Comparison of ENCODE assay signal across 1 cellular context in the genomic region with DNA sequence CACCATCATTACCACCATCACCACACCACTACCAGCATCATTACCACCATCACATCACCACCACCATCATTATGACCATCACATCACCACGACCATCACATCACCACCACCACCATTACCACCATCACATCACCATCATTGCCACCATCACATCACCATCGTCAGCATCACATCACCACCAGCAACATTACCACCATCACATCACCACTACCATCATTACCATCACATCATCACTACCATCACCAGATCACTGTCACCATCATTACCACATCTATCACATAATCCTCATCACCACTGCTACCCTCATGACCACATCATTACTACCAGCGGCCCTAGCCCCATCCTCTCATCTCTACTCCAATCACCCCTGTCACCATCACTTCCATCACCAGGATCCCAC.
TF ChIP-seq lines count a peak whose summit lies in the region.

No MANE protein-coding gene starts in this region.

TF ChIP-seq in HEK293, 187 proteins besides CTCF, POLR2A, EP300 and RAD21 (continued from another document):
- no peak for TF ChIP-seq ZBTB26 (tag by site-specific recombination; optimal IDR thresholded peaks at IDR 0.05)
- no peak for TF ChIP-seq ZFP3 (tag by site-specific recombination; IDR thresholded peaks at IDR 0.05; ENCODE audit: low read depth)
- peak; percentile 52; the same call in 1 of the 2 replicates for TF ChIP-seq ZNF571 (tag by site-specific recombination; IDR thresholded peaks at IDR 0.05)
- TF ChIP-seq ZFHX2 (tag by site-specific recombination; conservative IDR thresholded peaks at IDR 0.05), result no peak
- no peak for TF ChIP-seq BCL6B (tag by site-specific recombination; IDR thresholded peaks at IDR 0.05)
- no peak for TF ChIP-seq MEIS1 (CRISPR knock-in tag; IDR thresholded peaks at IDR 0.05; ENCODE audit: borderline replicate concordance)
- TF ChIP-seq ZNF174 (tag by site-specific recombination; IDR thresholded peaks at IDR 0.05), result no peak
- no peak for TF ChIP-seq ZNF362 (tag by site-specific recombination; IDR thresholded peaks at IDR 0.05)
- no peak for TF ChIP-seq ZNF664 (tag by site-specific recombination; IDR thresholded peaks at IDR 0.05)
- TF ChIP-seq BCL11A (tag by site-specific recombination; IDR thresholded peaks at IDR 0.05; ENCODE audit: low read depth), result no peak
- TF ChIP-seq GLI4 (tag by site-specific recombination; IDR thresholded peaks at IDR 0.05), result no peak
- TF ChIP-seq, protein P1, sequence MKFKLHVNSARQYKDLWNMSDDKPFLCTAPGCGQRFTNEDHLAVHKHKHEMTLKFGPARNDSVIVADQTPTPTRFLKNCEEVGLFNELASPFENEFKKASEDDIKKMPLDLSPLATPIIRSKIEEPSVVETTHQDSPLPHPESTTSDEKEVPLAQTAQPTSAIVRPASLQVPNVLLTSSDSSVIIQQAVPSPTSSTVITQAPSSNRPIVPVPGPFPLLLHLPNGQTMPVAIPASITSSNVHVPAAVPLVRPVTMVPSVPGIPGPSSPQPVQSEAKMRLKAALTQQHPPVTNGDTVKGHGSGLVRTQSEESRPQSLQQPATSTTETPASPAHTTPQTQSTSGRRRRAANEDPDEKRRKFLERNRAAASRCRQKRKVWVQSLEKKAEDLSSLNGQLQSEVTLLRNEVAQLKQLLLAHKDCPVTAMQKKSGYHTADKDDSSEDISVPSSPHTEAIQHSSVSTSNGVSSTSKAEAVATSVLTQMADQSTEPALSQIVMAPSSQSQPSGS (tag by site-specific recombination; IDR thresholded peaks at IDR 0.05; ENCODE audit: low read depth), result peak; percentile 80
- TF ChIP-seq, protein P2, sequence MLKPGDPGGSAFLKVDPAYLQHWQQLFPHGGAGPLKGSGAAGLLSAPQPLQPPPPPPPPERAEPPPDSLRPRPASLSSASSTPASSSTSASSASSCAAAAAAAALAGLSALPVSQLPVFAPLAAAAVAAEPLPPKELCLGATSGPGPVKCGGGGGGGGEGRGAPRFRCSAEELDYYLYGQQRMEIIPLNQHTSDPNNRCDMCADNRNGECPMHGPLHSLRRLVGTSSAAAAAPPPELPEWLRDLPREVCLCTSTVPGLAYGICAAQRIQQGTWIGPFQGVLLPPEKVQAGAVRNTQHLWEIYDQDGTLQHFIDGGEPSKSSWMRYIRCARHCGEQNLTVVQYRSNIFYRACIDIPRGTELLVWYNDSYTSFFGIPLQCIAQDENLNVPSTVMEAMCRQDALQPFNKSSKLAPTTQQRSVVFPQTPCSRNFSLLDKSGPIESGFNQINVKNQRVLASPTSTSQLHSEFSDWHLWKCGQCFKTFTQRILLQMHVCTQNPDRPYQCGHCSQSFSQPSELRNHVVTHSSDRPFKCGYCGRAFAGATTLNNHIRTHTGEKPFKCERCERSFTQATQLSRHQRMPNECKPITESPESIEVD (tag by site-specific recombination; IDR thresholded peaks at IDR 0.05), result no peak
- no peak for TF ChIP-seq ZNF792 (tag by site-specific recombination; IDR thresholded peaks at IDR 0.05)
- no peak for TF ChIP-seq ZNF660 (tag by site-specific recombination; IDR thresholded peaks at IDR 0.05)
- TF ChIP-seq RBAK (tag by site-specific recombination; IDR thresholded peaks at IDR 0.05), result no peak
- no peak for TF ChIP-seq ZNF202 (tag by site-specific recombination; IDR thresholded peaks at IDR 0.05; ENCODE audit: borderline replicate concordance)
- no peak for TF ChIP-seq ZNF837 (tag by site-specific recombination; IDR thresholded peaks at IDR 0.05)
- TF ChIP-seq SCRT1 (tag by site-specific recombination; IDR thresholded peaks at IDR 0.05; ENCODE audit: borderline replicate concordance), result no peak
- no peak for TF ChIP-seq ZNF621 (tag by site-specific recombination; IDR thresholded peaks at IDR 0.05)
- no peak for TF ChIP-seq ZNF549 (tag by site-specific recombination; IDR thresholded peaks at IDR 0.05)
- TF ChIP-seq ZNF214 (tag by site-specific recombination; IDR thresholded peaks at IDR 0.05; ENCODE audit: borderline replicate concordance), result no peak
- no peak for TF ChIP-seq ZNF777 (tag by site-specific recombination; IDR thresholded peaks at IDR 0.05; ENCODE audit: borderline replicate concordance)
- TF ChIP-seq ZNF416 (tag by site-specific recombination; IDR thresholded peaks at IDR 0.05), result peak; percentile 28; the same call in 1 of the 2 replicates
- TF ChIP-seq TRIM28 (IDR thresholded peaks at IDR 0.05; ENCODE audit: borderline replicate concordance, low read length), result no peak
- no peak for TF ChIP-seq ZNF544 (tag by site-specific recombination; IDR thresholded peaks at IDR 0.05)
- no peak for TF ChIP-seq ZNF248 (tag by site-specific recombination; IDR thresholded peaks at IDR 0.05)
- TF ChIP-seq ZNF23 (tag by site-specific recombination; IDR thresholded peaks at IDR 0.05; ENCODE audit: borderline replicate concordance), result no peak
- 0 out of 2 replicates have a peak, but pooled peaks have one; percentile 25 for TF ChIP-seq ZNF239 (tag by site-specific recombination; IDR thresholded peaks at IDR 0.05)
- TF ChIP-seq ZNF10 (tag by site-specific recombination; IDR thresholded peaks at IDR 0.05), result no peak
- no peak for TF ChIP-seq PRDM4 (tag by site-specific recombination; IDR thresholded peaks at IDR 0.05)
- no peak for TF ChIP-seq ZNF514 (tag by site-specific recombination; IDR thresholded peaks at IDR 0.05)
- TF ChIP-seq HOXC10 (CRISPR knock-in tag; IDR thresholded peaks at IDR 0.05), result no peak
